15 cellular contexts compared by ENCODE assay signal in the genomic region with DNA sequence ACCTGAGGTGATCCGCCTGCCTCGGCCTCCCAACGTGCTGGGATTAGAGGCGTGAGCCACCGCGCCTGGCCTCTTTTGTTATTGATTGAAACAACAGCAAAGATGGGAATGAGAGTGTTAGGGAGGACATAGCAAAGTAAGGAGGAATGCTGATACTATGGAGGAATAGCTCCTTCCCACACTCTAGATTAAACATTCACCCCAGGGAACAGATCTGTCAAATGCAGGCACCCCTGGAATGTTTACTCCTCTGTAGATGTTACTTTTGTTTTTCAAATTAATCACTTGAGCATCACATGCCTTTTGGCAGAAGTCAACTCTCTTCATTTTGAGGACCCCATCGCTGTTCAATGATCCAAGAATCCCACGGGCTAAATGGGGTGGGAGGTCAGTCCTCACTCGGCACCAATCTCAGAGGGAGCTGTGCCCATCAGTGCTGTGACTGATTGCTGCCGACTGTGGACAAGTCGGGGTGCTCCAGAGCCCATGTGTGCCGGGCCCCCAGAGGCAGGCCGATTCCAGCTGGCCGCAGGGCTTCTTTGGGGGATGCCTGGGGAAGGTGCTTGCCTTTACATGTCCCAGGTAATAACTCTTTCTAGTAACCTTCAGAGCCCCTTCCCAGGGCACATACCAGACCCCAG. TPM values are rescaled to one million over a fixed set of nuclear protein-coding genes. Genes with fewer than 3 reads are reported as not detected.
"Had no signal": no experiment of that assay in that cellular context is flagged by ENCODE, and none has a peak within 500 bp of the region (broad histone marks: within the 10 kb centered on the region; RNA-seq: fewer than 3 reads in every experiment).

No MANE protein-coding gene starts in this region.

- H3K27ac Mint-ChIP-seq: activated CD4-positive, alpha-beta memory T cell treated with anti-CD3 and anti-CD28 coated beads, Interleukin-2, amount 10 ng/mL, durations not matched to agents 7 days and 5 days; activated naive CD8-positive, alpha-beta T cell treated with anti-CD3 and anti-CD28 coated beads, Interleukin-2, amount 10 ng/mL, durations not matched to agents 7 days and 5 days had no signal

- H3K9me3 Mint-ChIP-seq: activated CD4-positive, alpha-beta memory T cell treated with anti-CD3 and anti-CD28 coated beads, Interleukin-2, amount 10 ng/mL, durations not matched to agents 7 days and 5 days; activated naive CD8-positive, alpha-beta T cell treated with anti-CD3 and anti-CD28 coated beads, Interleukin-2, amount 10 ng/mL, durations not matched to agents 7 days and 5 days had no signal

- H3K27me3 ChIP-seq: esophagus squamous epithelium, right atrium auricular region had no signal

- H3K27ac ChIP-seq: esophagus squamous epithelium, lower lobe of right lung, right atrium auricular region, skin epidermis, tibial artery had no signal

- H3K4me1 ChIP-seq: lower lobe of right lung, right atrium auricular region, tibial artery had no signal

- H3K4me1 Mint-ChIP-seq: activated CD4-positive, alpha-beta memory T cell treated with anti-CD3 and anti-CD28 coated beads, Interleukin-2, amount 10 ng/mL, durations not matched to agents 7 days and 5 days; activated naive CD8-positive, alpha-beta T cell treated with anti-CD3 and anti-CD28 coated beads, Interleukin-2, amount 10 ng/mL, durations not matched to agents 7 days and 5 days had no signal

- DNase-seq: activated CD4-positive, alpha-beta memory T cell treated with anti-CD3 and anti-CD28 coated beads, Interleukin-2, amount 10 ng/mL, durations not matched to agents 7 days and 5 days; activated CD4-positive, alpha-beta T cell treated with anti-CD3 and anti-CD28 coated beads for 1 hour; activated naive CD8-positive, alpha-beta T cell treated with anti-CD3 and anti-CD28 coated beads, Interleukin-2, amount 10 ng/mL, durations not matched to agents 7 days and 5 days; activated T-cell treated with anti-CD3 and anti-CD28 coated beads, Interleukin-2, amount 50 U/mL, for 48 hours; aorta; esophagus squamous epithelium; foreskin fibroblast; glutamatergic neuron; left cardiac atrium; lower lobe of right lung; midbrain; T-helper 9 cell; tibial artery had no signal

- H3K9me3 ChIP-seq: esophagus squamous epithelium, lower lobe of right lung, right atrium auricular region, tibial artery had no signal

- ATAC-seq: left cardiac atrium, lower lobe of right lung had no signal

- H3K4me3 ChIP-seq: esophagus squamous epithelium, lower lobe of right lung, right atrium auricular region, skin epidermis, tibial artery had no signal

- H3K36me3 Mint-ChIP-seq: activated naive CD8-positive, alpha-beta T cell treated with anti-CD3 and anti-CD28 coated beads, Interleukin-2, amount 10 ng/mL, durations not matched to agents 7 days and 5 days had no signal

- H3K4me3 Mint-ChIP-seq: activated CD4-positive, alpha-beta memory T cell treated with anti-CD3 and anti-CD28 coated beads, Interleukin-2, amount 10 ng/mL, durations not matched to agents 7 days and 5 days; activated naive CD8-positive, alpha-beta T cell treated with anti-CD3 and anti-CD28 coated beads, Interleukin-2, amount 10 ng/mL, durations not matched to agents 7 days and 5 days had no signal

- H3K36me3 ChIP-seq: esophagus squamous epithelium, lower lobe of right lung, right atrium auricular region, tibial artery had no signal

- H3K27me3 Mint-ChIP-seq: activated CD4-positive, alpha-beta memory T cell treated with anti-CD3 and anti-CD28 coated beads, Interleukin-2, amount 10 ng/mL, durations not matched to agents 7 days and 5 days; activated naive CD8-positive, alpha-beta T cell treated with anti-CD3 and anti-CD28 coated beads, Interleukin-2, amount 10 ng/mL, durations not matched to agents 7 days and 5 days had no signal

RNA-seq across cellular contexts. Expression of gene COBL, which starts 10.2 kb away (rescaled TPM):
- total RNA-seq: activated CD4-positive, alpha-beta memory T cell treated with anti-CD3 and anti-CD28 coated beads, Interleukin-2, amount 10 ng/mL, durations not matched to agents 7 days and 5 days; activated naive CD8-positive, alpha-beta T cell treated with anti-CD3 and anti-CD28 coated beads, Interleukin-2, amount 10 ng/mL, durations not matched to agents 7 days and 5 days had no signal
